ENCODE assay signal across 18 cellular contexts in the genomic region with DNA sequence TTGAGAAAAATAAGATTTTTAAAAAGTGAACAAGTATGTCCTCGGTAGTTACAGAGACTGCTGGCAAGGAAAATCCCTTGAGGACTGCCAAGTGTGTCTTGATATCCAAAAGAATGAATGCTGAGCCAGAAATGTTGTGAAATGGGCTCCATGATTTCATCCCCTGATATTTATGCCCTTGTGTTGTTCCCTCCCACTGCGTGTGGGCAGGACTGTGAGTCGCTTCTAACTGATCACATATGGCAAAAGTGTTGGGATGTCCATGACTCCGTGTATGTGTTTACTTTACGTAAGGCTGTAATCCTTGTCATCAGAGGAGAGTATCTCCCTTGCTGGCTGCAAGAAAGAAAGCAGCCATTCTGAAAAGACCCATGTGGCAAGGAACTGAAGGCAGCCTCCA.
DNase-seq lines count a peak whose midpoint lies in the region; ATAC-seq and TF ChIP-seq lines count a peak whose summit lies in the region.
"Had no signal": no experiment of that assay in that cellular context is flagged by ENCODE, and none has a peak within 500 bp of the region (broad histone marks: within the 10 kb centered on the region; RNA-seq: fewer than 3 reads in every experiment).

No MANE protein-coding gene starts in this region.

- TF ChIP-seq RAD21 in IMR-90 (IDR thresholded peaks at IDR 0.05; ENCODE audit: low read length): no peak

- no peaks in the 10 kb centered on the region for H3K27me3 ChIP-seq in IMR-90 (ENCODE audit: control insufficient read depth, insufficient read depth, low read length)
- H3K27me3 ChIP-seq in neuronal stem cell (ENCODE audit: control insufficient read depth in 3 of 3, insufficient read depth in 3 of 3, low read depth in 1 of 3, low read length in 3 of 3): no peaks in the 10 kb centered on the region
- H3K27me3 ChIP-seq: BE2C, vagina had no signal

- H3K18ac ChIP-seq in IMR-90 (ENCODE audit: low read depth, low read length) (no peak overlapping the region), neuronal stem cell (ENCODE audit: low read length) (peak overlapping the region; percentile 2)

- no peak overlapping the region for H2BK12ac ChIP-seq in neuronal stem cell (ENCODE audit: low read length)

- H3K56ac ChIP-seq in IMR-90 (ENCODE audit: extremely low read depth, insufficient read depth, low read length): no peak overlapping the region

- H3K4me2 ChIP-seq in IMR-90 (ENCODE audit: low read depth, low read length): peak overlapping the region; percentile 16; the same call in 1 of the 2 replicates
- no peak overlapping the region for H3K4me2 ChIP-seq in neuronal stem cell (ENCODE audit: insufficient read depth, low read length, poor library complexity, severe bottlenecking)

- TF ChIP-seq POLR2A in IMR-90 (IDR thresholded peaks at IDR 0.05; ENCODE audit: low read depth, low read length): no peak

- H3K9ac ChIP-seq in IMR-90 (ENCODE audit: low read depth, low read length) (no peak overlapping the region), neuronal stem cell (ENCODE audit: low read depth, low read length, poor library complexity) (no peak overlapping the region)

- no peak overlapping the region for H2AK5ac ChIP-seq in IMR-90 (ENCODE audit: low read depth, low read length)
- H2AK5ac ChIP-seq in neuronal stem cell (ENCODE audit: low read depth, low read length): no peak overlapping the region

- no peaks in the 10 kb centered on the region for H3K9me3 Mint-ChIP-seq in activated naive CD8-positive, alpha-beta T cell treated with anti-CD3 and anti-CD28 coated beads for 36 hours
- H3K9me3 Mint-ChIP-seq: activated naive CD4-positive, alpha-beta T cell treated with anti-CD3 and anti-CD28 coated beads, Interleukin-2, amount 10 ng/mL, durations not matched to agents 7 days and 5 days had no signal

- POLR2A ChIA-PET in IMR-90 (lab: Charles Lee; ENCODE audit: unreplicated experiment): no interaction called here

- H3K14ac ChIP-seq in IMR-90 (replicated peaks; ENCODE audit: low read depth, low read length) (no peak overlapping the region), neuronal stem cell (ENCODE audit: low read length) (no peak overlapping the region)

- H4K20me1 ChIP-seq in IMR-90 (ENCODE audit: insufficient read depth, low read length): 0 out of 2 replicates have a peak, but pooled peaks cover 3% of the 10 kb centered on the region

- H3K23ac ChIP-seq in IMR-90 (ENCODE audit: low read depth, low read length) (no peak overlapping the region), neuronal stem cell (ENCODE audit: low read depth, low read length, poor library complexity) (no peak overlapping the region)

- H3K36me3 Mint-ChIP-seq in activated naive CD8-positive, alpha-beta T cell treated with anti-CD3 and anti-CD28 coated beads for 36 hours: no peaks in the 10 kb centered on the region
- H3K36me3 Mint-ChIP-seq: activated naive CD4-positive, alpha-beta T cell treated with anti-CD3 and anti-CD28 coated beads, Interleukin-2, amount 10 ng/mL, durations not matched to agents 7 days and 5 days had no signal

- dilution Hi-C loops in IMR-90 (cut with HindIII; ENCODE audit: low sequenced_read_pairs, unreplicated experiment): no loop called here

- intact Hi-C loops in IMR-90 (cut with micrococcal nuclease): no loop called here

- H3K36me3 ChIP-seq in IMR-90 (ENCODE audit: control insufficient read depth, insufficient read depth, low read length) (no peaks in the 10 kb centered on the region), neuronal stem cell (replicated peaks in 1 of 2; ENCODE audit: control insufficient read depth in 2 of 2, insufficient read depth in 2 of 2, low read length in 2 of 2) (no peaks in the 10 kb centered on the region)
- H3K36me3 ChIP-seq: BE2C, vagina had no signal

- WGBS in IMR-90 (ENCODE audit: extremely low coverage in 2 of 2, insufficient read length in 1 of 2), 2 experiments: 17% methylated on average over 2 of the region's 5 CpGs; no CpG with 5 or more reads in 1 of the 2 experiments
- WGBS in neuronal stem cell (ENCODE audit: extremely low coverage in 2 of 2, insufficient read length in 2 of 2, insufficient replicate concordance in 1 of 2), 2 donors: no CpG with 5 or more reads among the region's 5 CpGs

- no peak overlapping the region for H2BK120ac ChIP-seq in IMR-90 (ENCODE audit: low read depth, low read length)
- H2BK120ac ChIP-seq in neuronal stem cell (ENCODE audit: low read depth, low read length): no peak overlapping the region

- no peak overlapping the region for H4K91ac ChIP-seq in IMR-90 (ENCODE audit: insufficient read depth, low read depth, low read length)
- H4K91ac ChIP-seq in neuronal stem cell (ENCODE audit: low read depth, low read length, poor library complexity): no peak overlapping the region

- no peak overlapping the region for H3K4me3 Mint-ChIP-seq in activated naive CD8-positive, alpha-beta T cell treated with anti-CD3 and anti-CD28 coated beads for 36 hours
- H3K4me3 Mint-ChIP-seq: activated naive CD4-positive, alpha-beta T cell treated with anti-CD3 and anti-CD28 coated beads, Interleukin-2, amount 10 ng/mL, durations not matched to agents 7 days and 5 days; immature natural killer cell had no signal

- H2AFZ ChIP-seq in IMR-90 (replicated peaks; ENCODE audit: low read length, poor library complexity) (peak overlapping the region; percentile 53), neuronal stem cell (ENCODE audit: low read length) (peak overlapping the region; percentile 12)

- H2BK15ac ChIP-seq in IMR-90 (ENCODE audit: low read depth, low read length): no peak overlapping the region
- H2BK15ac ChIP-seq in neuronal stem cell (ENCODE audit: low read length): no peak overlapping the region

- H3K9me3 ChIP-seq in IMR-90 (ENCODE audit: control insufficient read depth, insufficient read depth, low read length) (no peaks in the 10 kb centered on the region), neuronal stem cell (replicated peaks in 1 of 2; ENCODE audit: control insufficient read depth in 2 of 2, insufficient read depth in 1 of 2, low read depth in 1 of 2, low read length in 2 of 2) (peaks cover 0 to 2% of the 10 kb centered on the region in 2 donors)
- H3K9me3 ChIP-seq: BE2C, vagina had no signal

- H4K8ac ChIP-seq in IMR-90 (ENCODE audit: low read depth in 2 of 2, low read length in 2 of 2) (no peak overlapping the region; a peak in 1 of 4 replicates), neuronal stem cell (ENCODE audit: low read depth, low read length) (no peak overlapping the region)

- H3K4ac ChIP-seq in IMR-90 (ENCODE audit: low read depth, low read length) (peak overlapping the region; percentile 3), neuronal stem cell (ENCODE audit: low read length) (no peak overlapping the region)

- no peak overlapping the region for H3K4me3 ChIP-seq in IMR-90 (ENCODE audit: insufficient read depth, low read depth, low read length)
- H3K4me3 ChIP-seq in neuronal stem cell (ENCODE audit: low read length in 2 of 2): no peak overlapping the region
- H3K4me3 ChIP-seq: vagina had no signal

- peak overlapping the region; percentile 62; the same call in 1 of the 2 replicates for H3K27ac ChIP-seq in IMR-90 (ENCODE audit: insufficient read depth, low read length)
- no peak overlapping the region for H3K27ac ChIP-seq in neuronal stem cell (replicated peaks; ENCODE audit: low read length)
- H3K27ac ChIP-seq: vagina had no signal

- H3K27me3 Mint-ChIP-seq in activated naive CD8-positive, alpha-beta T cell treated with anti-CD3 and anti-CD28 coated beads for 36 hours: peaks cover 3% of the 10 kb centered on the region
- H3K27me3 Mint-ChIP-seq: activated naive CD4-positive, alpha-beta T cell treated with anti-CD3 and anti-CD28 coated beads, Interleukin-2, amount 10 ng/mL, durations not matched to agents 7 days and 5 days had no signal

- H3K9me1 ChIP-seq in IMR-90 (ENCODE audit: insufficient read depth, low read length): peaks cover 5% of the 10 kb centered on the region; the same call in 1 of the 2 replicates

- H3K27ac Mint-ChIP-seq in activated naive CD8-positive, alpha-beta T cell treated with anti-CD3 and anti-CD28 coated beads for 36 hours: no peak overlapping the region
- H3K27ac Mint-ChIP-seq: activated naive CD4-positive, alpha-beta T cell treated with anti-CD3 and anti-CD28 coated beads, Interleukin-2, amount 10 ng/mL, durations not matched to agents 7 days and 5 days; immature natural killer cell had no signal

- H3K79me1 ChIP-seq in IMR-90 (ENCODE audit: low read depth in 1 of 2, low read length in 2 of 2) (no peaks in the 10 kb centered on the region), neuronal stem cell (ENCODE audit: low read depth, low read length) (no peaks in the 10 kb centered on the region)

- in situ Hi-C loops in IMR-90 (cut with MboI; ENCODE audit: low sequenced_read_pairs): no loop called here

- H2BK5ac ChIP-seq in IMR-90 (ENCODE audit: low read depth, low read length, poor library complexity, severe bottlenecking) (peak overlapping the region; percentile 69), neuronal stem cell (ENCODE audit: low read length) (no peak overlapping the region)

- ATAC-seq in IMR-90 (ENCODE audit: low read depth) (peak; percentile 97), GM19324 (IDR thresholded peaks at IDR 0.05; ENCODE audit: low FRiP score, unreplicated experiment) (no peak), GM18868 (IDR thresholded peaks at IDR 0.05; ENCODE audit: unreplicated experiment) (no peak)
- ATAC-seq: esophagus mucosa had no signal

- no peaks in the 10 kb centered on the region for H3K4me1 Mint-ChIP-seq in activated naive CD8-positive, alpha-beta T cell treated with anti-CD3 and anti-CD28 coated beads for 36 hours
- H3K4me1 Mint-ChIP-seq: activated naive CD4-positive, alpha-beta T cell treated with anti-CD3 and anti-CD28 coated beads, Interleukin-2, amount 10 ng/mL, durations not matched to agents 7 days and 5 days; immature natural killer cell had no signal

- no peak overlapping the region; the same call in 1 of the 2 replicates for H4K5ac ChIP-seq in IMR-90 (ENCODE audit: low read depth, low read length)

- BruUV-seq in IMR-90 (replicated peaks; lab: Mats Ljungman, UMichigan): no TSS peak

- no peak overlapping the region for H2BK20ac ChIP-seq in IMR-90 (ENCODE audit: low read depth, low read length)

- CTCF ChIA-PET in IMR-90 (lab: Yijun Ruan, JAX): interaction anchor here (0.8 kb wide), 1 partner anchor 12 kb away, joined by 9 read pairs; no protein-coding TSS in a partner anchor

- H3K4me1 ChIP-seq in IMR-90 (ENCODE audit: control insufficient read depth, insufficient read depth, low read length) (peaks cover 4% of the 10 kb centered on the region), neuronal stem cell (ENCODE audit: control insufficient read depth in 2 of 2, insufficient read depth in 1 of 2, low read depth in 1 of 2, low read length in 2 of 2) (no peaks in the 10 kb centered on the region)
- H3K4me1 ChIP-seq: BE2C, vagina had no signal

- peak overlapping the region; percentile 59 for H2AK9ac ChIP-seq in IMR-90 (replicated peaks; ENCODE audit: low read depth, low read length, poor library complexity)

- DNase-seq in AG09319 (ENCODE audit: extremely low read depth, low read depth): peak; percentile 90
- DNase-seq in IMR-90: peak; percentile 89
- DNase-seq in dedifferentiated amniotic fluid mesenchymal stem cell (ENCODE audit: extremely low spot score): peak; percentile 51
- no peak for DNase-seq in neuronal stem cell (ENCODE audit: low spot score)
- DNase-seq in activated naive CD8-positive, alpha-beta T cell treated with anti-CD3 and anti-CD28 coated beads for 36 hours: no peak
- DNase-seq in NCI-H2227 (lab: John Stamatoyannopoulos, UW; ENCODE audit: unreplicated experiment): no peak
- DNase-seq: activated CD8-positive, alpha-beta memory T cell treated with anti-CD3 and anti-CD28 coated beads, Interleukin-2, amount 50 U/mL, for 4 hours; activated naive CD4-positive, alpha-beta T cell treated with anti-CD3 and anti-CD28 coated beads, Interleukin-2, amount 10 ng/mL, durations not matched to agents 7 days and 5 days; BE2C; DMS79 treated with DMSO at 0.1 percent for 48 hours; GOT3; immature natural killer cell; NCI-H2171; SW 1271 had no signal

- TF ChIP-seq CTCF in AG09319 (IDR thresholded peaks at IDR 0.05; ENCODE audit: low read depth, low read length) (no peak), IMR-90 (conservative IDR thresholded peaks at IDR 0.05; ENCODE audit: low read depth, low read length) (no peak)

Comparison
In these comparisons a context has a peak if more than half of its experiments do, and no peak if none do; other contexts are left out.
1. DNase-seq: peak in AG09319 (single experiment), IMR-90 (single experiment) and dedifferentiated amniotic fluid mesenchymal stem cell (single experiment); none in neuronal stem cell (single experiment), activated naive CD8-positive, alpha-beta T cell treated with anti-CD3 and anti-CD28 coated beads for 36 hours (single experiment) and NCI-H2227 (single experiment).